In the genomic region with DNA sequence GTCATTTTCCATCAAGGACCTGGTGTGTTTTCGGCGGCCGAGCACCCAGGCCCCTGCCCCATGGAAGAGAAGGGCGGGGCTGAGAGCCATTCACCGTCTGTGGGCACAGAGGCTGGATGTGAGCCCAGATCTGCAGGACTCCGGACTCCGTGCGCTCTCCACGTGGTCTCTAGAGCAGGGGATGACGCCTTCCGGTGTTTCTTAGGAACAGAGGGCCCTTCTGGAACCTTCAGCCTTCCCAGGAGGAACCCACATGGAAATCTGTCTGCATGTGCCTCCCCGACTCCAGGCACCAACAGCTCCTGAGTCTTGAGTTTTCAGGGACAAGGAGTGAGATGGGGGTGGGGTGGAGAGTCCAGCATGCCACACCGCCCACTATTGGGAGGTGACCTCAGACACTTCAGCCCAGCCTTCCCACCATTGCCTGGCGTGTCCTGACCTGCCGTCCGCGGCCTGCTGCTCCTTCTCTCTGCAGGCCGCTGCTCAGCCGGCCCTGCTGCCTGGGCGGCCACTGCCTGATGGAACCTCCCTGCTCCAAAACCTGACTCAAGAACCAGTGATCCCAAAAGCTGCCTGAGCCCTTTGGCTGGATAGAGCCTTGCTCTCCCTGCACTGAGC, we compare ENCODE assay signal across 8 cellular contexts. TPM values are rescaled to one million over a fixed set of nuclear protein-coding genes. Genes with fewer than 3 reads are reported as not detected.
DNase-seq lines count a peak whose midpoint lies in the region; ATAC-seq and TF ChIP-seq lines count a peak whose summit lies in the region.

No MANE protein-coding gene starts in this region.

- no peaks in the 10 kb centered on the region for H3K9me3 ChIP-seq in T-helper 17 cell (ENCODE audit: control insufficient read depth, low read length, poor library complexity, severe bottlenecking)

- H3K4me3 Mint-ChIP-seq in T-helper 17 cell (peak overlapping the region; percentile 89), osteocyte (ENCODE audit: unreplicated experiment) (peak overlapping the region; percentile 48)

- in situ Hi-C loops in Caki2 (cut with HindIII; ENCODE audit: low pct_unique_long_range_greater_than_20kb, low sequenced_read_pairs) = no loop called here

- no peaks in the 10 kb centered on the region for H3K36me3 Mint-ChIP-seq in T-helper 17 cell (ENCODE audit: low read depth)
- no peaks in the 10 kb centered on the region for H3K36me3 Mint-ChIP-seq in osteocyte (ENCODE audit: unreplicated experiment)

- no peak for TF ChIP-seq CTCF in osteocyte (IDR thresholded peaks at IDR 0.05)

- H3K27ac Mint-ChIP-seq in T-helper 17 cell = peak overlapping the region; percentile 32
- H3K27ac Mint-ChIP-seq in osteocyte (ENCODE audit: unreplicated experiment) = no peak overlapping the region

- ATAC-seq in T-helper 17 cell = no peak
- ATAC-seq in Right ventricle myocardium inferior = no peak
- ATAC-seq in GM18907 (IDR thresholded peaks at IDR 0.05; ENCODE audit: unreplicated experiment) = no peak
- no peak for ATAC-seq in HG03196 (IDR thresholded peaks at IDR 0.05; ENCODE audit: unreplicated experiment)

- H3K4me1 Mint-ChIP-seq in T-helper 17 cell (peaks cover 9% of the 10 kb centered on the region), osteocyte (ENCODE audit: unreplicated experiment) (peaks cover 55% of the 10 kb centered on the region)

- H3K9me3 Mint-ChIP-seq in osteocyte (ENCODE audit: unreplicated experiment) = no peaks in the 10 kb centered on the region

- DNase-seq in Caki2 (ENCODE audit: low read depth) = peak; percentile 66
- no peak for DNase-seq in T-helper 17 cell
- peak; percentile 67 for DNase-seq in Right ventricle myocardium inferior (ENCODE audit: missing footprints)
- no peak for DNase-seq in osteocyte (ENCODE audit: extremely low spot score, unreplicated experiment)
- DNase-seq in NCI-H446 treated with DMSO at 0.1 percent for 48 hours (lab: John Stamatoyannopoulos, UW) = no peak
- no peak for DNase-seq in cerebellar nuclear complex (lab: John Stamatoyannopoulos, UW)

- H3K27me3 Mint-ChIP-seq in T-helper 17 cell = no peaks in the 10 kb centered on the region
- H3K27me3 Mint-ChIP-seq in osteocyte (ENCODE audit: unreplicated experiment) = no peaks in the 10 kb centered on the region

- intact Hi-C loops in Right ventricle myocardium inferior (cut with DNase I) = loop anchor here (5.0 to 10.0 kb wide), 2 partner anchors 42 to 51 kb away; no protein-coding TSS in a partner anchor

RNA-seq across cellular contexts. Expression of gene RXRA, which starts 2.4 kb away (rescaled TPM):
- 20.6 and 27.4 TPM in 2 replicates for total RNA-seq in Caki2 (2014; rRNA removed; shearing (Covaris generic); ENCODE audit: low replicate concordance)
- total RNA-seq in T-helper 17 cell (10 to 100 TPM in 1 of 2 donors, 1 to 10 TPM in 1; 7.5 to 10.6 TPM), Right ventricle myocardium inferior (91.1 TPM), osteocyte (76.4 and 82.2 TPM in 2 replicates)

Comparison
In these comparisons a context has a peak if more than half of its experiments do, and no peak if none do; other contexts are left out.
1. DNase-seq: peak in Caki2 (single experiment) and Right ventricle myocardium inferior (single experiment); none in T-helper 17 cell (0 of 3), osteocyte (single experiment), NCI-H446 treated with DMSO at 0.1 percent for 48 hours (single experiment) and cerebellar nuclear complex (0 of 2).